Comparison of ENCODE assay signal across 29 cellular contexts in the genomic region with DNA sequence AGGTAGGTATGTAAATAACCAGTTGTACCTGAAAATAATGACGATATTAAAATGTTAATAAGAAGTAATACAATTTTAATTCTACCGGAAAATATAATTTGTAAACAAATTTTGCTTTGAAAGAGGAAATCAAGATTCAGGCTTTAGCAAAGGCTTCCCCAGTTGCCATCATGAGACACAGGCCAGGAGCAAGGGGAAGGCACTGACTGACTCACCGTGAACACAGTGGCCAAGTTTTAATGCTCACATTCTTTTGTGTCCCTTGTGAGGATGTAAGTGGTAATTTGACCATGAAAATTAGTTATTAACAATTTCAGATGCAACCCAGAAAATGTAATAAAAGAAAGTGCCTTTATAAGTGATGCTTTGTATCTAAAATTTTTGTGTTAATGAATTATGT.
DNase-seq lines count a peak whose midpoint lies in the region; FAIRE-seq and TF ChIP-seq lines count a peak whose summit lies in the region.
"Had no signal": no experiment of that assay in that cellular context is flagged by ENCODE, and none has a peak within 500 bp of the region (broad histone marks: within the 10 kb centered on the region; RNA-seq: fewer than 3 reads in every experiment).

No MANE protein-coding gene starts in this region.

- H3K4me3 ChIP-seq in bronchial epithelial cell (ENCODE audit: low read depth, low read length), result no peak overlapping the region
- H3K4me3 ChIP-seq: left lung, neural progenitor cell, pancreas, Peyer's patch, testis, vagina had no signal

- no peaks in the 10 kb centered on the region for H3K36me3 ChIP-seq in bronchial epithelial cell (ENCODE audit: control insufficient read depth, insufficient read depth, low read length)
- H3K36me3 ChIP-seq: BE2C, brain microvascular endothelial cell, left lung, pancreas, Peyer's patch, vagina had no signal

- TF ChIP-seq CTCF in bronchial epithelial cell (IDR thresholded peaks at IDR 0.05; ENCODE audit: insufficient read depth, low read length, severe bottlenecking), result no peak

- H3K27me3 ChIP-seq in bronchial epithelial cell (ENCODE audit: control insufficient read depth, insufficient read depth, low read length), result no peaks in the 10 kb centered on the region
- H3K27me3 ChIP-seq: BE2C, brain microvascular endothelial cell, left lung, neural progenitor cell, pancreas, Peyer's patch, testis, vagina had no signal

- no peak overlapping the region for H3K27ac ChIP-seq in caudate nucleus (ENCODE audit: low read depth, low read length)
- H3K27ac ChIP-seq: brain microvascular endothelial cell, left lung, neural progenitor cell, pancreas, Peyer's patch, testis, vagina had no signal

- no peak for FAIRE-seq in bronchial epithelial cell (lab: Jason Lieb, UNC)
- no peak for FAIRE-seq in urothelium cell line (lab: Jason Lieb, UNC)
- FAIRE-seq: pancreas, small intestine had no signal

- peak; percentile 48 for DNase-seq in AG20443 (ENCODE audit: low spot score)
- DNase-seq in HT1080 (ENCODE audit: low read depth), result peak; percentile 35
- peak; percentile 14 for DNase-seq in bronchial epithelial cell (ENCODE audit: low read depth)
- peak; percentile 57 for DNase-seq in kidney tubule cell (ENCODE audit: low spot score)
- DNase-seq in caudate nucleus (lab: John Stamatoyannopoulos, UW), result no peak
- DNase-seq in urothelium cell line (ENCODE audit: low spot score), result no peak
- DNase-seq in OCI-M1 (lab: John Stamatoyannopoulos, UW), result no peak
- no peak for DNase-seq in NCI-H146 treated with DMSO at 0.1 percent for 48 hours (lab: John Stamatoyannopoulos, UW; ENCODE audit: unreplicated experiment)
- DNase-seq: activated CD4-positive, alpha-beta memory T cell treated with anti-CD3 and anti-CD28 coated beads for 36 hours; activated naive CD4-positive, alpha-beta T cell; activated T-cell treated with anti-CD3 and anti-CD28 coated beads, Interleukin-2, amount 50 U/mL, for 72 hours; BE2C; brain microvascular endothelial cell; CD8-positive, alpha-beta memory T cell; DMS 273 treated with DMSO at 0.1 percent for 48 hours; glutamatergic neuron; H9; left lung; NCI-H1105 treated with DMSO at 0.1 percent for 48 hours; pancreas; Peyer's patch; retina; SHP77 treated with DMSO at 0.1 percent for 48 hours; small intestine; stimulated activated naive CD8-positive, alpha-beta T cell treated with anti-CD3 and anti-CD28 coated beads, Interleukin-15, Interleukin-2, amounts not matched to agents 100 U/mL and 50 U/mL, for 24 hours; T-helper 2 cell; testis had no signal

Comparison
In these comparisons a context has a peak if more than half of its experiments do, and no peak if none do; other contexts are left out.
1. DNase-seq: peak in AG20443 (single experiment), HT1080 (single experiment), bronchial epithelial cell (single experiment) and kidney tubule cell (single experiment); none in caudate nucleus (0 of 61), urothelium cell line (single experiment), OCI-M1 (single experiment) and NCI-H146 treated with DMSO at 0.1 percent for 48 hours (single experiment).